Comparison of ENCODE assay signal across 13 cellular contexts in the genomic region with DNA sequence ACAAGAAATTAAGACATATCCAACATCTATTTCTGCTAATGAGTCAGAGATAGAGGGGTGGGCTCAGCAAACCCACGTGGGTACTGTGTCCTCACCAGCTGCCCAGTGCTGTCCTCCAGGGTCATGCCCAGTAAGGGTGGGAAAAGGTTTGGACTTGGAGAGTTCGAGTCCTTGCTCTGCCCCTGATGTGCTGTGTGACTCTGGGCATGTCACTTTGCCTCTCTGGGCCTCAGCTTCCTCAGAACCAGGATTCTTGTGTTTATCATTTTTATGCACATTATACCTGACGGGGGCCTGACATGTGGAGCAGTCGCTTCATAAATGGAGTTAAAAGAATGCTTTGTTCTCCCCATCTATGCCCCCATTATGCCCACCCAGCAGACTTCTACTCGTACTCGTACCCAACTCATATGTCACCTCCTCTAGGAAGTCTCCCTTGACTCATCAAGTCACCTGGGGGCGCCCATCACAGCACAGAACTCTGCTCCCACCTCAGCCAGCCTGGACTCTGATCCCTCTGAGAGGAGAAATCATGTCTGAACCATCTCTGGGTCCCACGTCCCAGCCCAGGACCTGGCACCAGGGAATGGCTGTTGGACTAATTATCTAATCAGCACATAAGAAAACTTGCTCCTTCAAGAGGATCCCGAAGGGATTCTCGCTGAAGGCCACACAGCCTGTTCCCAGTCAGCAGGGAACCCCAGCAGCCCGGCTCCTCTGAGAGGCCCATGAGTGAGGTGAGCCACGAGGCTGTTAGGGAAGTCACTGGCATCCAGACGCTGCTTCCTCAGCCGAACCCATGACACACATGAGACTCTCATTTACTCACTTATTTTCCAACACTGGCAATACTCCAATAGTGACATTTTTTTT. TPM values are rescaled to one million over a fixed set of nuclear protein-coding genes. Genes with fewer than 3 reads are reported as not detected.
DNase-seq lines count a peak whose midpoint lies in the region; ATAC-seq and TF ChIP-seq lines count a peak whose summit lies in the region.
"Had no signal": no experiment of that assay in that cellular context is flagged by ENCODE, and none has a peak within 500 bp of the region (broad histone marks: within the 10 kb centered on the region; RNA-seq: fewer than 3 reads in every experiment).

No MANE protein-coding gene starts in this region.

- intact Hi-C loops in tibial artery (cut with DNase I; ENCODE audit: low total_unique reads): no loop called here

- H3K9me3 ChIP-seq in tibial artery: no peaks in the 10 kb centered on the region

- H3K27ac ChIP-seq in tibial artery: no peak overlapping the region
- H3K27ac ChIP-seq: neural progenitor cell had no signal

- no peaks in the 10 kb centered on the region for H3K27me3 ChIP-seq in tibial artery
- H3K27me3 ChIP-seq: neural progenitor cell had no signal

- CTCF ChIA-PET in WTC11 (lab: Charles Lee): interaction anchor here (2.9 kb wide), 1 partner anchor 10 kb away, joined by 8 read pairs; no protein-coding TSS in a partner anchor

- ATAC-seq in WTC11: peak; percentile 23; the same call in 1 of the 2 replicates

- H3K9me3 Mint-ChIP-seq in WTC11: no peaks in the 10 kb centered on the region
- H3K9me3 Mint-ChIP-seq: neural progenitor cell had no signal

- peaks cover 2% of the 10 kb centered on the region; the same call in 1 of the 2 replicates for H3K27me3 Mint-ChIP-seq in WTC11 (ENCODE audit: low read depth)

- H3K4me3 ChIP-seq in tibial artery: no peak overlapping the region
- H3K4me3 ChIP-seq: neural progenitor cell, smooth muscle cell had no signal

- no peak overlapping the region for H3K27ac Mint-ChIP-seq in WTC11
- H3K27ac Mint-ChIP-seq: neural progenitor cell had no signal

- POLR2A ChIA-PET in WTC11 (lab: Charles Lee): no interaction called here

- no peak overlapping the region for H3K4me3 Mint-ChIP-seq in WTC11
- H3K4me3 Mint-ChIP-seq: neural progenitor cell had no signal

- peaks cover 0 to 6% (median 2%) of the 10 kb centered on the region in 4 donors for H3K4me1 ChIP-seq in tibial artery

- no peak for TF ChIP-seq CTCF in WTC11 (IDR thresholded peaks at IDR 0.05)
- TF ChIP-seq CTCF in tibial artery (IDR thresholded peaks at IDR 0.05): no peak
- TF ChIP-seq CTCF in GM10266 (IDR thresholded peaks at IDR 0.05; ENCODE audit: control insufficient read depth, insufficient read depth, low read depth, missing control alignments): no peak

- no peaks in the 10 kb centered on the region for H3K36me3 ChIP-seq in tibial artery
- H3K36me3 ChIP-seq: neural progenitor cell had no signal

- DNase-seq in SKM-1 treated with dmso at 0.1 percent for 144 hours (lab: John Stamatoyannopoulos, UW; ENCODE audit: unreplicated experiment) (peak; percentile 10), SKM-1 (lab: John Stamatoyannopoulos, UW; ENCODE audit: unreplicated experiment) (no peak), WTC11 (ENCODE audit: low spot score) (no peak), kidney tubule cell (ENCODE audit: low spot score) (peak; percentile 18), tibial artery (peak; percentile 76), GM10266 (ENCODE audit: extremely low spot score) (no peak)
- no peak for DNase-seq in activated naive CD4-positive, alpha-beta T cell (lab: John Stamatoyannopoulos, UW)
- no peak for DNase-seq in activated T-cell treated with anti-CD3 and anti-CD28 coated beads, Interleukin-2, amount 50 U/mL, for 1 hour
- DNase-seq: activated CD4-positive, CD25-positive, alpha-beta regulatory T cell; left colon; NCI-H510A treated with DMSO at 0.1 percent for 48 hours had no signal

- peaks cover 22% of the 10 kb centered on the region for H3K4me1 Mint-ChIP-seq in WTC11

- no peaks in the 10 kb centered on the region for H3K36me3 Mint-ChIP-seq in WTC11
- H3K36me3 Mint-ChIP-seq: neural progenitor cell had no signal

TF ChIP-seq in WTC11, 78 proteins besides CTCF, POLR2A, EP300 and RAD21 (continues in another document):
- TF ChIP-seq, protein P1, sequence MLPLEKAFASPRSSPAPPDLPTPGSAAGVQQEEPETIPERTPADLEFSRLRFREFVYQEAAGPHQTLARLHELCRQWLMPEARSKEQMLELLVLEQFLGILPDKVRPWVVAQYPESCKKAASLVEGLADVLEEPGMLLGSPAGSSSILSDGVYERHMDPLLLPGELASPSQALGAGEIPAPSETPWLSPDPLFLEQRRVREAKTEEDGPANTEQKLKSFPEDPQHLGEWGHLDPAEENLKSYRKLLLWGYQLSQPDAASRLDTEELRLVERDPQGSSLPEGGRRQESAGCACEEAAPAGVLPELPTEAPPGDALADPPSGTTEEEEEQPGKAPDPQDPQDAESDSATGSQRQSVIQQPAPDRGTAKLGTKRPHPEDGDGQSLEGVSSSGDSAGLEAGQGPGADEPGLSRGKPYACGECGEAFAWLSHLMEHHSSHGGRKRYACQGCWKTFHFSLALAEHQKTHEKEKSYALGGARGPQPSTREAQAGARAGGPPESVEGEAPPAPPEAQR (CRISPR knock-in tag; IDR thresholded peaks at IDR 0.05): no peak
- TF ChIP-seq ATF6 (CRISPR knock-in tag; IDR thresholded peaks at IDR 0.05): no peak
- TF ChIP-seq IRF2 (CRISPR knock-in tag; IDR thresholded peaks at IDR 0.05; ENCODE audit: borderline replicate concordance, low read depth): no peak
- TF ChIP-seq, protein P2, sequence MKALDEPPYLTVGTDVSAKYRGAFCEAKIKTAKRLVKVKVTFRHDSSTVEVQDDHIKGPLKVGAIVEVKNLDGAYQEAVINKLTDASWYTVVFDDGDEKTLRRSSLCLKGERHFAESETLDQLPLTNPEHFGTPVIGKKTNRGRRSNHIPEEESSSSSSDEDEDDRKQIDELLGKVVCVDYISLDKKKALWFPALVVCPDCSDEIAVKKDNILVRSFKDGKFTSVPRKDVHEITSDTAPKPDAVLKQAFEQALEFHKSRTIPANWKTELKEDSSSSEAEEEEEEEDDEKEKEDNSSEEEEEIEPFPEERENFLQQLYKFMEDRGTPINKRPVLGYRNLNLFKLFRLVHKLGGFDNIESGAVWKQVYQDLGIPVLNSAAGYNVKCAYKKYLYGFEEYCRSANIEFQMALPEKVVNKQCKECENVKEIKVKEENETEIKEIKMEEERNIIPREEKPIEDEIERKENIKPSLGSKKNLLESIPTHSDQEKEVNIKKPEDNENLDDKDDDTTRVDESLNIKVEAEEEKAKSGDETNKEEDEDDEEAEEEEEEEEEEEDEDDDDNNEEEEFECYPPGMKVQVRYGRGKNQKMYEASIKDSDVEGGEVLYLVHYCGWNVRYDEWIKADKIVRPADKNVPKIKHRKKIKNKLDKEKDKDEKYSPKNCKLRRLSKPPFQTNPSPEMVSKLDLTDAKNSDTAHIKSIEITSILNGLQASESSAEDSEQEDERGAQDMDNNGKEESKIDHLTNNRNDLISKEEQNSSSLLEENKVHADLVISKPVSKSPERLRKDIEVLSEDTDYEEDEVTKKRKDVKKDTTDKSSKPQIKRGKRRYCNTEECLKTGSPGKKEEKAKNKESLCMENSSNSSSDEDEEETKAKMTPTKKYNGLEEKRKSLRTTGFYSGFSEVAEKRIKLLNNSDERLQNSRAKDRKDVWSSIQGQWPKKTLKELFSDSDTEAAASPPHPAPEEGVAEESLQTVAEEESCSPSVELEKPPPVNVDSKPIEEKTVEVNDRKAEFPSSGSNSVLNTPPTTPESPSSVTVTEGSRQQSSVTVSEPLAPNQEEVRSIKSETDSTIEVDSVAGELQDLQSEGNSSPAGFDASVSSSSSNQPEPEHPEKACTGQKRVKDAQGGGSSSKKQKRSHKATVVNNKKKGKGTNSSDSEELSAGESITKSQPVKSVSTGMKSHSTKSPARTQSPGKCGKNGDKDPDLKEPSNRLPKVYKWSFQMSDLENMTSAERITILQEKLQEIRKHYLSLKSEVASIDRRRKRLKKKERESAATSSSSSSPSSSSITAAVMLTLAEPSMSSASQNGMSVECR (CRISPR knock-in tag; IDR thresholded peaks at IDR 0.05; ENCODE audit: borderline replicate concordance): no peak
- no peak for TF ChIP-seq MLX (CRISPR knock-in tag; IDR thresholded peaks at IDR 0.05)
- TF ChIP-seq, protein P3, sequence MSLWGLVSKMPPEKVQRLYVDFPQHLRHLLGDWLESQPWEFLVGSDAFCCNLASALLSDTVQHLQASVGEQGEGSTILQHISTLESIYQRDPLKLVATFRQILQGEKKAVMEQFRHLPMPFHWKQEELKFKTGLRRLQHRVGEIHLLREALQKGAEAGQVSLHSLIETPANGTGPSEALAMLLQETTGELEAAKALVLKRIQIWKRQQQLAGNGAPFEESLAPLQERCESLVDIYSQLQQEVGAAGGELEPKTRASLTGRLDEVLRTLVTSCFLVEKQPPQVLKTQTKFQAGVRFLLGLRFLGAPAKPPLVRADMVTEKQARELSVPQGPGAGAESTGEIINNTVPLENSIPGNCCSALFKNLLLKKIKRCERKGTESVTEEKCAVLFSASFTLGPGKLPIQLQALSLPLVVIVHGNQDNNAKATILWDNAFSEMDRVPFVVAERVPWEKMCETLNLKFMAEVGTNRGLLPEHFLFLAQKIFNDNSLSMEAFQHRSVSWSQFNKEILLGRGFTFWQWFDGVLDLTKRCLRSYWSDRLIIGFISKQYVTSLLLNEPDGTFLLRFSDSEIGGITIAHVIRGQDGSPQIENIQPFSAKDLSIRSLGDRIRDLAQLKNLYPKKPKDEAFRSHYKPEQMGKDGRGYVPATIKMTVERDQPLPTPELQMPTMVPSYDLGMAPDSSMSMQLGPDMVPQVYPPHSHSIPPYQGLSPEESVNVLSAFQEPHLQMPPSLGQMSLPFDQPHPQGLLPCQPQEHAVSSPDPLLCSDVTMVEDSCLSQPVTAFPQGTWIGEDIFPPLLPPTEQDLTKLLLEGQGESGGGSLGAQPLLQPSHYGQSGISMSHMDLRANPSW (CRISPR knock-in tag; conservative IDR thresholded peaks at IDR 0.05; ENCODE audit: low read depth): no peak

RNA-seq across cellular contexts. Expression of gene TSKU, which starts 38.7 kb away (rescaled TPM):
- 24.0 to 30.3 TPM (median 24.4 TPM) in 3 replicates for total RNA-seq in WTC11 (2021)

Comparison
In these comparisons a context has a peak if more than half of its experiments do, and no peak if none do; other contexts are left out.
1. DNase-seq: peak in SKM-1 treated with dmso at 0.1 percent for 144 hours (single experiment), kidney tubule cell (single experiment) and tibial artery (2 of 2); none in SKM-1 (single experiment), WTC11 (single experiment), GM10266 (single experiment), activated naive CD4-positive, alpha-beta T cell (0 of 4) and activated T-cell treated with anti-CD3 and anti-CD28 coated beads, Interleukin-2, amount 50 U/mL, for 1 hour (single experiment).